8 cellular contexts compared by ENCODE assay signal in genomic region chr16:87780385-87780989, GRCh38. TPM values are rescaled to one million over a fixed set of nuclear protein-coding genes. Genes with fewer than 3 reads are reported as not detected.
DNase-seq lines count a peak whose midpoint lies in the region; ATAC-seq and TF ChIP-seq lines count a peak whose summit lies in the region.

No MANE protein-coding gene starts in this region.

- no peaks in the 10 kb centered on the region for H4K20me1 ChIP-seq in SU-DHL-6 (ENCODE audit: low read depth, low read length)
- H4K20me1 ChIP-seq in mammary epithelial cell (ENCODE audit: insufficient read depth, low read length) = no peaks in the 10 kb centered on the region

- no peak for TF ChIP-seq CTCF in SU-DHL-6 (IDR thresholded peaks at IDR 0.05; ENCODE audit: insufficient read depth, low read length, poor library complexity, severe bottlenecking)
- TF ChIP-seq CTCF in mammary epithelial cell (conservative IDR thresholded peaks at IDR 0.05 in 1 of 2, IDR thresholded peaks at IDR 0.05 in 1 of 2; ENCODE audit: extremely low read depth in 1 of 2, insufficient read depth in 1 of 2, low read depth in 1 of 2, low read length in 2 of 2) = no peak
- no peak for TF ChIP-seq CTCF in osteocyte (IDR thresholded peaks at IDR 0.05)
- no peak for TF ChIP-seq CTCF in psoas muscle (IDR thresholded peaks at IDR 0.05)

- DNase-seq in DMS153 (lab: John Stamatoyannopoulos, UW) (peak; percentile 70), HT1080 (ENCODE audit: low read depth) (peak; percentile 76), mammary epithelial cell (peak; percentile 68), osteocyte (ENCODE audit: extremely low spot score, unreplicated experiment) (no peak), psoas muscle (no peak), NCI-H2029 (lab: John Stamatoyannopoulos, UW) (no peak)

- H3K79me2 ChIP-seq in SU-DHL-6 (ENCODE audit: insufficient read depth, low read length) = peaks cover 21% of the 10 kb centered on the region
- H3K79me2 ChIP-seq in mammary epithelial cell (ENCODE audit: insufficient read depth, low read length) = peaks cover 5% of the 10 kb centered on the region

- CTCF ChIA-PET in mammary epithelial cell (lab: Charles Lee; ENCODE audit: low non-redundant PET) = interaction anchor here (0.6 to 1.2 kb wide), 2 partner anchors 26 to 62 kb away, joined by 5 to 7 read pairs; no protein-coding TSS in a partner anchor

- H3K9me3 ChIP-seq in SU-DHL-6 (ENCODE audit: insufficient read depth, low read length) = no peaks in the 10 kb centered on the region
- H3K9me3 ChIP-seq in mammary epithelial cell (replicated peaks; ENCODE audit: insufficient read depth, low read length) = no peaks in the 10 kb centered on the region
- no peaks in the 10 kb centered on the region for H3K9me3 ChIP-seq in psoas muscle

- H3K36me3 ChIP-seq in SU-DHL-6 (ENCODE audit: low read length) = no peaks in the 10 kb centered on the region
- H3K36me3 ChIP-seq in mammary epithelial cell (ENCODE audit: insufficient read depth, low read length) = no peaks in the 10 kb centered on the region
- no peaks in the 10 kb centered on the region for H3K36me3 ChIP-seq in psoas muscle (ENCODE audit: insufficient read depth in 1 of 2, low read depth in 1 of 2)

- no peaks in the 10 kb centered on the region for H3K9me3 Mint-ChIP-seq in osteocyte (ENCODE audit: unreplicated experiment)

- no peak overlapping the region for H3K4me3 Mint-ChIP-seq in osteocyte (ENCODE audit: unreplicated experiment)

- in situ Hi-C loops in mammary epithelial cell (cut with MboI; ENCODE audit: low sequenced_read_pairs in 2 of 2) = no loop called here

- H2AFZ ChIP-seq in SU-DHL-6 (ENCODE audit: low read depth, low read length, severe bottlenecking) (no peak overlapping the region), mammary epithelial cell (ENCODE audit: low read depth, low read length) (no peak overlapping the region)

- intact Hi-C loops in mammary epithelial cell (cut with micrococcal nuclease) = no loop called here
- intact Hi-C loops in psoas muscle (cut with DNase I) = loop anchor here (2.0 to 10.0 kb wide), 2 partner anchors 90 to 124 kb away; no protein-coding TSS in a partner anchor

- peaks cover 35% of the 10 kb centered on the region for H3K4me1 Mint-ChIP-seq in osteocyte (ENCODE audit: unreplicated experiment)

- no peaks in the 10 kb centered on the region for H3K36me3 Mint-ChIP-seq in osteocyte (ENCODE audit: unreplicated experiment)

- no peak for ATAC-seq in GM19397 (IDR thresholded peaks at IDR 0.05; ENCODE audit: unreplicated experiment)
- ATAC-seq in psoas muscle = no peak

- H3K27me3 Mint-ChIP-seq in osteocyte (ENCODE audit: unreplicated experiment) = no peaks in the 10 kb centered on the region

- peak overlapping the region; percentile 64 for H3K27ac Mint-ChIP-seq in osteocyte (ENCODE audit: unreplicated experiment)

- peak overlapping the region; percentile 91 for H3K27ac ChIP-seq in SU-DHL-6 (ENCODE audit: low read depth, low read length)
- H3K27ac ChIP-seq in mammary epithelial cell (ENCODE audit: insufficient read depth, low read depth, low read length) = peak overlapping the region; percentile 38
- no peak overlapping the region for H3K27ac ChIP-seq in psoas muscle

- H3K9ac ChIP-seq in SU-DHL-6 (ENCODE audit: low read length) = peak overlapping the region; percentile 32
- no peak overlapping the region for H3K9ac ChIP-seq in mammary epithelial cell (ENCODE audit: insufficient read depth, low read length)

- H3K4me1 ChIP-seq in mammary epithelial cell (ENCODE audit: insufficient read depth, low read length) = peaks cover 43% of the 10 kb centered on the region
- H3K4me1 ChIP-seq in psoas muscle = peaks cover 15% of the 10 kb centered on the region

- BruUV-seq in mammary epithelial cell (replicated peaks; lab: Mats Ljungman, UMichigan) = no TSS peak

- H3K4me3 ChIP-seq in SU-DHL-6 (ENCODE audit: insufficient read depth, low read length, poor library complexity, severe bottlenecking) = no peak overlapping the region
- H3K4me3 ChIP-seq in mammary epithelial cell (replicated peaks in 1 of 3; ENCODE audit: insufficient read depth in 1 of 3, low read depth in 2 of 3, low read length in 3 of 3) = no peak overlapping the region
- H3K4me3 ChIP-seq in psoas muscle = no peak overlapping the region

- H3K4me2 ChIP-seq in SU-DHL-6 (ENCODE audit: low read depth, low read length, poor library complexity, severe bottlenecking) (peak overlapping the region; percentile 45), mammary epithelial cell (ENCODE audit: insufficient read depth, low read depth, low read length) (peak overlapping the region; percentile 17)

- WGBS in mammary epithelial cell (ENCODE audit: low coverage, missing lambda C conversion rate) = 76% methylated on average over 10 of the region's 10 CpGs
- 78 to 81% (median 80%) methylated on average over 10 of the region's 10 CpGs for WGBS in psoas muscle, 3 donors

- H3F3A ChIP-seq in SU-DHL-6 (ENCODE audit: insufficient read depth) = peaks cover 29% of the 10 kb centered on the region

- H3K27me3 ChIP-seq in SU-DHL-6 (ENCODE audit: low read length) = no peaks in the 10 kb centered on the region
- no peaks in the 10 kb centered on the region for H3K27me3 ChIP-seq in mammary epithelial cell (ENCODE audit: insufficient read depth, low read length)
- no peaks in the 10 kb centered on the region for H3K27me3 ChIP-seq in psoas muscle (ENCODE audit: insufficient read depth in 3 of 3, low read length in 2 of 3)

- dilution Hi-C loops in mammary epithelial cell (cut with HindIII; ENCODE audit: low sequenced_read_pairs) = loop anchor here (5.0 kb wide), 1 partner anchor 92 kb away; no protein-coding TSS in a partner anchor

- no peaks in the 10 kb centered on the region for H3K9me2 ChIP-seq in SU-DHL-6 (replicated peaks; ENCODE audit: insufficient read depth, low read length)

RNA-seq across cellular contexts. Expression of gene KLHDC4, which starts 14.7 kb away (rescaled TPM):
- 28.7 and 29.7 TPM in 2 replicates for total RNA-seq in HT1080 (2014; rRNA removed; shearing (Covaris generic))
- 20.5 and 22.2 TPM in 2 replicates for polyA plus RNA-seq in HT1080 (2015; cell fraction: cytosol; rRNA removed)
- 91.3 and 93.4 TPM in 2 replicates for polyA plus RNA-seq in HT1080 (2015; cell fraction: nucleus; rRNA removed)
- total RNA-seq in mammary epithelial cell = 10 to 100 TPM; 21.7 to 39.0 TPM
- 17.0 TPM for polyA plus RNA-seq in mammary epithelial cell
- 45.1 TPM for polyA minus RNA-seq in mammary epithelial cell
- 31.0 and 33.2 TPM in 2 replicates for total RNA-seq in osteocyte
- 10 to 100 TPM; 11.1 to 19.7 (median 15.8) TPM for total RNA-seq in psoas muscle
- 10 to 100 TPM in 2 of 3 donors, 1 to 10 TPM in 1; 9.2 to 16.5 (median 10.1) TPM for polyA plus RNA-seq in psoas muscle

Comparison
In these comparisons a context has a peak if more than half of its experiments do, and no peak if none do; other contexts are left out.
1. DNase-seq: peak in DMS153 (single experiment), HT1080 (single experiment) and mammary epithelial cell (single experiment); none in osteocyte (single experiment), psoas muscle (0 of 2) and NCI-H2029 (single experiment).